Comparison of ENCODE assay signal across 7 cellular contexts in the genomic region with DNA sequence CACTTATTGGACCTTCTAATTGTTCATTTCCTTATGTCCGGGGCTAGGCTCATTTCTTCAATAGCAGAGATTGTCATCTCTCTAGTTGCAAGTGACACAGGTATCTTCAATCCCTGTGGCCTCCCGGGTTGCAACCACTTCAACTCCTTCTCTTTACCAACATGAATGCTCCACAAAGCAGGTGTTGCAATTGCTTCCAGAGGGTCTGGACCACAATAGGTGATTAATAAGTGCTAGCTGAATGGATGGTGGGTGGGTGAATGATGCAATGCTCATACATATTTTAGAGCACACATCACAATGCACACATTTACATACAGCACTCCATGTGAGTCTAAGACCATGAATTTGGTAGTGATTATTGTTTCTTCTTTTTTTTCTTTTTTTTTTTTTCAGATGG. TPM values are rescaled to one million over a fixed set of nuclear protein-coding genes. Genes with fewer than 3 reads are reported as not detected.
DNase-seq lines count a peak whose midpoint lies in the region; ATAC-seq, FAIRE-seq and TF ChIP-seq lines count a peak whose summit lies in the region.

No MANE protein-coding gene starts in this region.

- H3K9me3 Mint-ChIP-seq in HFFc6 = no peaks in the 10 kb centered on the region
- H3K9me3 Mint-ChIP-seq in activated T-cell treated with anti-CD3 and anti-CD28 coated beads, Interleukin-2, amount 50 U/mL, for 24 hours = no peaks in the 10 kb centered on the region

- intact Hi-C loops in testis (cut with DNase I; ENCODE audit: low total_unique reads) = no loop called here

- H3K36me3 ChIP-seq in small intestine (ENCODE audit: control insufficient read depth in 2 of 2, insufficient read depth in 2 of 2, low read length in 2 of 2) (no peaks in the 10 kb centered on the region), testis (ENCODE audit: low read depth, missing control alignments) (no peaks in the 10 kb centered on the region)

- H3K4me3 ChIP-seq in fibroblast of the aortic adventitia (ENCODE audit: low read depth, low read length) (no peak overlapping the region), small intestine (ENCODE audit: low read depth in 1 of 2, low read length in 2 of 2) (peak overlapping the region in 1 of 2 donors; percentile 84), testis (no peak overlapping the region)

- no peak for ATAC-seq in HG03196 (IDR thresholded peaks at IDR 0.05; ENCODE audit: unreplicated experiment)

- DNase-seq in HFFc6 = no peak
- DNase-seq in activated T-cell treated with anti-CD3 and anti-CD28 coated beads, Interleukin-2, amount 50 U/mL, for 24 hours = no peak
- peak; percentile 32 for DNase-seq in fibroblast of the aortic adventitia (ENCODE audit: low read depth)
- DNase-seq in small intestine = no peak
- DNase-seq in HTR-8/SVneo (ENCODE audit: insufficient read length, low spot score) = no peak
- no peak for DNase-seq in testis

- peaks cover 77% of the 10 kb centered on the region for H3K4me1 Mint-ChIP-seq in HFFc6 (ENCODE audit: low read depth)
- H3K4me1 Mint-ChIP-seq in activated T-cell treated with anti-CD3 and anti-CD28 coated beads, Interleukin-2, amount 50 U/mL, for 24 hours (ENCODE audit: low read depth) = peaks cover 71% of the 10 kb centered on the region

- H3K4me3 Mint-ChIP-seq in HFFc6 = peak overlapping the region; percentile 97
- H3K4me3 Mint-ChIP-seq in activated T-cell treated with anti-CD3 and anti-CD28 coated beads, Interleukin-2, amount 50 U/mL, for 24 hours = peak overlapping the region; percentile 96

- H3K27ac ChIP-seq in small intestine (ENCODE audit: low read depth in 1 of 2, low read length in 1 of 2) (peak overlapping the region; percentile 70 to 71), testis (no peak overlapping the region)

- no peaks in the 10 kb centered on the region for H3K9me3 ChIP-seq in small intestine (ENCODE audit: control insufficient read depth, low read depth)
- H3K9me3 ChIP-seq in testis = no peaks in the 10 kb centered on the region

- TF ChIP-seq CTCF in HFFc6 (IDR thresholded peaks at IDR 0.05) = no peak
- TF ChIP-seq CTCF in fibroblast of the aortic adventitia (IDR thresholded peaks at IDR 0.05; ENCODE audit: insufficient read depth, low read length) = no peak
- TF ChIP-seq CTCF in testis (IDR thresholded peaks at IDR 0.05) = no peak

- H3K4me1 ChIP-seq in small intestine (ENCODE audit: control insufficient read depth in 2 of 2, insufficient read depth in 1 of 2, low read depth in 1 of 2, low read length in 1 of 2) = peaks cover 5 to 21% of the 10 kb centered on the region in 2 donors
- peaks cover 8% of the 10 kb centered on the region for H3K4me1 ChIP-seq in testis

- 16 to 46% (median 26%) methylated on average over 2 of the region's 2 CpGs for WGBS in small intestine, 3 donors
- 75 to 80% methylated on average over 2 of the region's 2 CpGs for WGBS in testis, 2 donors

- FAIRE-seq in small intestine (lab: Jason Lieb, UNC) (no peak), HTR-8/SVneo (lab: Jason Lieb, UNC) (no peak)

- H3K27me3 Mint-ChIP-seq in HFFc6 (ENCODE audit: insufficient read depth) = peaks cover 2% of the 10 kb centered on the region; the same call in 1 of the 2 replicates
- no peaks in the 10 kb centered on the region for H3K27me3 Mint-ChIP-seq in activated T-cell treated with anti-CD3 and anti-CD28 coated beads, Interleukin-2, amount 50 U/mL, for 24 hours

- no peaks in the 10 kb centered on the region for H3K27me3 ChIP-seq in small intestine (ENCODE audit: control insufficient read depth in 2 of 2, insufficient read depth in 2 of 2, low read length in 2 of 2)
- no peaks in the 10 kb centered on the region for H3K27me3 ChIP-seq in testis

- H3K36me3 Mint-ChIP-seq in HFFc6 (ENCODE audit: low read depth) = peaks cover 23% of the 10 kb centered on the region
- H3K36me3 Mint-ChIP-seq in activated T-cell treated with anti-CD3 and anti-CD28 coated beads, Interleukin-2, amount 50 U/mL, for 24 hours (ENCODE audit: low read depth) = peaks cover 40% of the 10 kb centered on the region

- H3K27ac Mint-ChIP-seq in HFFc6 = peak overlapping the region; percentile 30
- H3K27ac Mint-ChIP-seq in activated T-cell treated with anti-CD3 and anti-CD28 coated beads, Interleukin-2, amount 50 U/mL, for 24 hours = peak overlapping the region; percentile 98

- no peak for TF ChIP-seq POLR2A in testis (IDR thresholded peaks at IDR 0.05)

RNA-seq across cellular contexts. Expression of a gene that starts 2.6 kb away (rescaled TPM):
- 100 to 1,000 TPM in 2 of 6 experiments, 10 to 100 TPM in 4; 86.0 to 106 (median 92.1) TPM for total RNA-seq in HFFc6 (2021; fragmentation: NEBNext Ultra II Directional; extraction: Animal tissue kit (Norgen Biotek cat#: 25700))
- 20.4 and 27.3 TPM in 2 replicates for total RNA-seq in fibroblast of the aortic adventitia (ENCODE audit: low replicate concordance)
- polyA plus RNA-seq in small intestine = 10 to 100 TPM; 29.5 to 42.6 (median 30.0) TPM
- 100 to 1,000 TPM; 109 to 146 TPM for total RNA-seq in testis
- 18.3 TPM for polyA plus RNA-seq in testis (ENCODE audit: insufficient read depth, low read depth, low replicate concordance)

Comparison
In these comparisons a context has a peak if more than half of its experiments do, and no peak if none do; other contexts are left out.
1. H3K27ac ChIP-seq: peak in small intestine (2 of 2); none in testis (0 of 2).